8 cellular contexts compared by ENCODE assay signal in the genomic region with DNA sequence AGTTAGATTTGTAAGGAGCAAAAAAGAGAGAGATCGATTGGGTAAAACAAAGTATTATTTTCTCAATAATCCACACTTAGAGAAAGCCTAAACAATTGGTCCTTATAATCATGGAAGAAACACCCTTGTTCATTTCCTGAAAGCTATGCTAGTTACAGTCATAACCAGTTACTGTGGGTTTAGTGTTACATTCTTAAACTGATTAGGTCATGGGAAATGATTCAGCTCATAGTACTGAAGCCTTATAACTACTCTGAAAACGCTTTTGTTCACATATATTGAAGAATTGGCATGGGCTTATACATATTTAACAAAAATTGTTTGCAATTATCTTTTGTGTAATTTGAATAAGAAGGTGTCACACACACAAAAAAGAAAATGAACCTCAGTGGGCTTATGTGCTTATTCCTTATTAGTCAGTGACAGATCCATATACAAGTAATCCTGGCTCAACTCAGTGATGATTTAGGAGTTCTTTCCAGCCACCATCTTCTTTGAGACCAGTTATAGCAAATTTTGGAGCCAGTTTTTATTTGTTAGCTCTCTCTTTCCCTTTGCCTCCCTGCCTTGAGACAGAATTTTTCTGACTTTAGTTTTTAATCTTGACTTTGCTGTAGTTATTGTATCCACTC.
A peak's percentile ranks its signal among the peaks of the same experiment; 100 is the strongest.
DNase-seq lines count a peak whose midpoint lies in the region; ATAC-seq lines count a peak whose summit lies in the region.

No MANE protein-coding gene starts in this region.

- H3K36me3 Mint-ChIP-seq in stimulated activated effector memory CD8-positive, alpha-beta T cell treated with anti-CD3 and anti-CD28 coated beads, Interleukin-12 subunit alpha, Interleukin-12 subunit beta, amount 100 ng/mL, for 72 hours, result no peaks in the 10 kb centered on the region

- peak overlapping the region; percentile 6; the same call in 1 of the 2 replicates for H3K4me3 ChIP-seq in ACC112 (ENCODE audit: low read depth, low read length)

- no peak overlapping the region for H3K4me3 Mint-ChIP-seq in stimulated activated effector memory CD8-positive, alpha-beta T cell treated with anti-CD3 and anti-CD28 coated beads, Interleukin-12 subunit alpha, Interleukin-12 subunit beta, amount 100 ng/mL, for 72 hours

- no peaks in the 10 kb centered on the region for H3K9me3 Mint-ChIP-seq in stimulated activated effector memory CD8-positive, alpha-beta T cell treated with anti-CD3 and anti-CD28 coated beads, Interleukin-12 subunit alpha, Interleukin-12 subunit beta, amount 100 ng/mL, for 72 hours

- no peak overlapping the region for H3K27ac Mint-ChIP-seq in stimulated activated effector memory CD8-positive, alpha-beta T cell treated with anti-CD3 and anti-CD28 coated beads, Interleukin-12 subunit alpha, Interleukin-12 subunit beta, amount 100 ng/mL, for 72 hours

- no peaks in the 10 kb centered on the region for H3K27me3 ChIP-seq in ACC112 (ENCODE audit: insufficient read depth, low read length)

- ATAC-seq in GM19452 (IDR thresholded peaks at IDR 0.05; ENCODE audit: unreplicated experiment), result peak; percentile 95
- ATAC-seq in HG03575 (IDR thresholded peaks at IDR 0.05; ENCODE audit: extremely low read depth, insufficient number of reproducible peaks, low FRiP score, unreplicated experiment), result peak; percentile 51
- peak; percentile 100 for ATAC-seq in stimulated activated effector memory CD8-positive, alpha-beta T cell treated with anti-CD3 and anti-CD28 coated beads, Interleukin-12 subunit alpha, Interleukin-12 subunit beta, amount 100 ng/mL, for 72 hours

- H3K27ac ChIP-seq in ACC112 (ENCODE audit: low read depth, low read length), result peak overlapping the region; percentile 91

- no peaks in the 10 kb centered on the region for H3K36me3 ChIP-seq in ACC112 (ENCODE audit: insufficient read depth, low read length)

- DNase-seq in dedifferentiated amniotic fluid mesenchymal stem cell (ENCODE audit: extremely low spot score), result peak; percentile 89
- DNase-seq in stimulated activated effector memory CD8-positive, alpha-beta T cell treated with anti-CD3 and anti-CD28 coated beads, Interleukin-12 subunit alpha, Interleukin-12 subunit beta, amount 100 ng/mL, for 72 hours (ENCODE audit: low spot score in 2 of 2), result no peak
- DNase-seq in amygdala (lab: John Stamatoyannopoulos, UW), result no peak
- no peak for DNase-seq in stimulated activated CD4-positive, alpha-beta T cell treated with anti-CD3 and anti-CD28 coated beads, Interleukin-1b, Interleukin-23, amount 100 ng/mL, for 48 hours
- DNase-seq in NCI-H146 treated with DMSO at 0.1 percent for 48 hours (lab: John Stamatoyannopoulos, UW; ENCODE audit: unreplicated experiment), result no peak

- H3K4me1 Mint-ChIP-seq in stimulated activated effector memory CD8-positive, alpha-beta T cell treated with anti-CD3 and anti-CD28 coated beads, Interleukin-12 subunit alpha, Interleukin-12 subunit beta, amount 100 ng/mL, for 72 hours, result peaks cover 24% of the 10 kb centered on the region

- no peaks in the 10 kb centered on the region for H3K79me2 ChIP-seq in ACC112 (ENCODE audit: control insufficient read depth, insufficient read depth, low read length, unreplicated experiment)

- peak overlapping the region; percentile 84 for H2AFZ ChIP-seq in ACC112 (ENCODE audit: low read length, unreplicated experiment)

- peaks cover 45% of the 10 kb centered on the region for H3K4me1 ChIP-seq in ACC112 (ENCODE audit: control insufficient read depth, insufficient read depth, low read length, unreplicated experiment)
